In genomic region chr1:58883888-58884482, GRCh38 we compare ENCODE assay signal across 1 cellular context.
TF ChIP-seq lines count a peak whose summit lies in the region.

No MANE protein-coding gene starts in this region.

TF ChIP-seq in GM23338, 12 proteins besides CTCF, POLR2A, EP300 and RAD21 (continued from another document):
- TF ChIP-seq, protein P1, sequence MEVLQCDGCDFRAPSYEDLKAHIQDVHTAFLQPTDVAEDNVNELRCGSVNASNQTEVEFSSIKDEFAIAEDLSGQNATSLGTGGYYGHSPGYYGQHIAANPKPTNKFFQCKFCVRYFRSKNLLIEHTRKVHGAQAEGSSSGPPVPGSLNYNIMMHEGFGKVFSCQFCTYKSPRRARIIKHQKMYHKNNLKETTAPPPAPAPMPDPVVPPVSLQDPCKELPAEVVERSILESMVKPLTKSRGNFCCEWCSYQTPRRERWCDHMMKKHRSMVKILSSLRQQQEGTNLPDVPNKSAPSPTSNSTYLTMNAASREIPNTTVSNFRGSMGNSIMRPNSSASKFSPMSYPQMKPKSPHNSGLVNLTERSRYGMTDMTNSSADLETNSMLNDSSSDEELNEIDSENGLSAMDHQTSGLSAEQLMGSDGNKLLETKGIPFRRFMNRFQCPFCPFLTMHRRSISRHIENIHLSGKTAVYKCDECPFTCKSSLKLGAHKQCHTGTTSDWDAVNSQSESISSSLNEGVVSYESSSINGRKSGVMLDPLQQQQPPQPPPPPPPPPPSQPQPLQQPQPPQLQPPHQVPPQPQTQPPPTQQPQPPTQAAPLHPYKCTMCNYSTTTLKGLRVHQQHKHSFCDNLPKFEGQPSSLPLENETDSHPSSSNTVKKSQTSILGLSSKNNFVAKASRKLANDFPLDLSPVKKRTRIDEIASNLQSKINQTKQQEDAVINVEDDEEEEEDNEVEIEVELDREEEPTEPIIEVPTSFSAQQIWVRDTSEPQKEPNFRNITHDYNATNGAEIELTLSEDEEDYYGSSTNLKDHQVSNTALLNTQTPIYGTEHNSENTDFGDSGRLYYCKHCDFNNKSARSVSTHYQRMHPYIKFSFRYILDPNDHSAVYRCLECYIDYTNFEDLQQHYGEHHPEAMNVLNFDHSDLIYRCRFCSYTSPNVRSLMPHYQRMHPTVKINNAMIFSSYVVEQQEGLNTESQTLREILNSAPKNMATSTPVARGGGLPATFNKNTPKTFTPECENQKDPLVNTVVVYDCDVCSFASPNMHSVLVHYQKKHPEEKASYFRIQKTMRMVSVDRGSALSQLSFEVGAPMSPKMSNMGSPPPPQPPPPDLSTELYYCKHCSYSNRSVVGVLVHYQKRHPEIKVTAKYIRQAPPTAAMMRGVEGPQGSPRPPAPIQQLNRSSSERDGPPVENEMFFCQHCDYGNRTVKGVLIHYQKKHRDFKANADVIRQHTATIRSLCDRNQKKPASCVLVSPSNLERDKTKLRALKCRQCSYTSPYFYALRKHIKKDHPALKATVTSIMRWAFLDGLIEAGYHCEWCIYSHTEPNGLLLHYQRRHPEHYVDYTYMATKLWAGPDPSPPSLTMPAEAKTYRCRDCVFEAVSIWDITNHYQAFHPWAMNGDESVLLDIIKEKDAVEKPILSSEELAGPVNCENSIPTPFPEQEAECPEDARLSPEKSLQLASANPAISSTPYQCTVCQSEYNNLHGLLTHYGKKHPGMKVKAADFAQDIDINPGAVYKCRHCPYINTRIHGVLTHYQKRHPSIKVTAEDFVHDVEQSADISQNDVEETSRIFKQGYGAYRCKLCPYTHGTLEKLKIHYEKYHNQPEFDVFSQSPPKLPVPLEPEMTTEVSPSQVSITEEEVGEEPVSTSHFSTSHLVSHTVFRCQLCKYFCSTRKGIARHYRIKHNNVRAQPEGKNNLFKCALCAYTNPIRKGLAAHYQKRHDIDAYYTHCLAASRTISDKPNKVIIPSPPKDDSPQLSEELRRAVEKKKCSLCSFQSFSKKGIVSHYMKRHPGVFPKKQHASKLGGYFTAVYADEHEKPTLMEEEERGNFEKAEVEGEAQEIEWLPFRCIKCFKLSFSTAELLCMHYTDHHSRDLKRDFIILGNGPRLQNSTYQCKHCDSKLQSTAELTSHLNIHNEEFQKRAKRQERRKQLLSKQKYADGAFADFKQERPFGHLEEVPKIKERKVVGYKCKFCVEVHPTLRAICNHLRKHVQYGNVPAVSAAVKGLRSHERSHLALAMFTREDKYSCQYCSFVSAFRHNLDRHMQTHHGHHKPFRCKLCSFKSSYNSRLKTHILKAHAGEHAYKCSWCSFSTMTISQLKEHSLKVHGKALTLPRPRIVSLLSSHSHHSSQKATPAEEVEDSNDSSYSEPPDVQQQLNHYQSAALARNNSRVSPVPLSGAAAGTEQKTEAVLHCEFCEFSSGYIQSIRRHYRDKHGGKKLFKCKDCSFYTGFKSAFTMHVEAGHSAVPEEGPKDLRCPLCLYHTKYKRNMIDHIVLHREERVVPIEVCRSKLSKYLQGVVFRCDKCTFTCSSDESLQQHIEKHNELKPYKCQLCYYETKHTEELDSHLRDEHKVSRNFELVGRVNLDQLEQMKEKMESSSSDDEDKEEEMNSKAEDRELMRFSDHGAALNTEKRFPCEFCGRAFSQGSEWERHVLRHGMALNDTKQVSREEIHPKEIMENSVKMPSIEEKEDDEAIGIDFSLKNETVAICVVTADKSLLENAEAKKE (CRISPR knock-in tag; IDR thresholded peaks at IDR 0.05): no peak
- TF ChIP-seq NANOG (IDR thresholded peaks at IDR 0.05; ENCODE audit: borderline replicate concordance): no peak
- TF ChIP-seq, protein P2, sequence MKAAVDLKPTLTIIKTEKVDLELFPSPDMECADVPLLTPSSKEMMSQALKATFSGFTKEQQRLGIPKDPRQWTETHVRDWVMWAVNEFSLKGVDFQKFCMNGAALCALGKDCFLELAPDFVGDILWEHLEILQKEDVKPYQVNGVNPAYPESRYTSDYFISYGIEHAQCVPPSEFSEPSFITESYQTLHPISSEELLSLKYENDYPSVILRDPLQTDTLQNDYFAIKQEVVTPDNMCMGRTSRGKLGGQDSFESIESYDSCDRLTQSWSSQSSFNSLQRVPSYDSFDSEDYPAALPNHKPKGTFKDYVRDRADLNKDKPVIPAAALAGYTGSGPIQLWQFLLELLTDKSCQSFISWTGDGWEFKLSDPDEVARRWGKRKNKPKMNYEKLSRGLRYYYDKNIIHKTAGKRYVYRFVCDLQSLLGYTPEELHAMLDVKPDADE (IDR thresholded peaks at IDR 0.05): no peak
- no peak for TF ChIP-seq REST (IDR thresholded peaks at IDR 0.05; ENCODE audit: unreplicated experiment)
- TF ChIP-seq POLR2AphosphoS5 (IDR thresholded peaks at IDR 0.05; ENCODE audit: low read depth): no peak
- no peak for TF ChIP-seq JUNB (IDR thresholded peaks at IDR 0.05; ENCODE audit: unreplicated experiment)
- no peak for TF ChIP-seq ZNF114 (CRISPR knock-in tag; IDR thresholded peaks at IDR 0.05)
- no peak for TF ChIP-seq CREB1 (CRISPR knock-in tag; IDR thresholded peaks at IDR 0.05; ENCODE audit: low read depth)
- no peak for TF ChIP-seq ZNF331 (CRISPR knock-in tag; IDR thresholded peaks at IDR 0.05; ENCODE audit: low read depth)
- TF ChIP-seq EZH2 (IDR thresholded peaks at IDR 0.05; ENCODE audit: low read depth, unreplicated experiment): no peak
- no peak for TF ChIP-seq EZH2phosphoT487 (IDR thresholded peaks at IDR 0.05; ENCODE audit: unreplicated experiment)
